26 cellular contexts compared by ENCODE assay signal in genomic region chr20:20897922-20898321, GRCh38.
"Had no signal": no experiment of that assay in that cellular context is flagged by ENCODE, and none has a peak within 500 bp of the region (broad histone marks: within the 10 kb centered on the region; RNA-seq: fewer than 3 reads in every experiment).

No MANE protein-coding gene starts in this region.

- H3K4me1 Mint-ChIP-seq: activated naive CD8-positive, alpha-beta T cell treated with anti-CD3 and anti-CD28 coated beads, Interleukin-2, amount 10 ng/mL, durations not matched to agents 7 days and 5 days; natural killer cell; stimulated activated naive CD8-positive, alpha-beta T cell treated with anti-CD3 and anti-CD28 coated beads, Interleukin-15, amount 100 ng/mL, for 72 hours had no signal

- H3K9me3 Mint-ChIP-seq: activated naive CD4-positive, alpha-beta T cell treated with anti-CD3 and anti-CD28 coated beads for 36 hours; activated naive CD8-positive, alpha-beta T cell treated with anti-CD3 and anti-CD28 coated beads, Interleukin-2, amount 10 ng/mL, durations not matched to agents 7 days and 5 days; effector memory CD8-positive, alpha-beta T cell; natural killer cell; stimulated activated naive CD8-positive, alpha-beta T cell treated with anti-CD3 and anti-CD28 coated beads, Interleukin-15, amount 100 ng/mL, for 72 hours had no signal

- H3K9ac ChIP-seq: parathyroid adenoma had no signal

- H2AFZ ChIP-seq: parathyroid adenoma had no signal

- H3K27ac ChIP-seq: colonic mucosa, dorsolateral prefrontal cortex, esophagus muscularis mucosa, gastrocnemius medialis, parathyroid adenoma, right lobe of liver, skin epidermis had no signal

- H3K27ac Mint-ChIP-seq: activated naive CD4-positive, alpha-beta T cell treated with anti-CD3 and anti-CD28 coated beads for 36 hours; activated naive CD8-positive, alpha-beta T cell treated with anti-CD3 and anti-CD28 coated beads, Interleukin-2, amount 10 ng/mL, durations not matched to agents 7 days and 5 days; effector memory CD8-positive, alpha-beta T cell; mesothelial cell of epicardium; natural killer cell; stimulated activated naive CD8-positive, alpha-beta T cell treated with anti-CD3 and anti-CD28 coated beads, Interleukin-15, amount 100 ng/mL, for 72 hours; type B pancreatic cell had no signal

- H3K36me3 ChIP-seq: colonic mucosa, esophagus muscularis mucosa, gastrocnemius medialis, right lobe of liver had no signal

- H3K36me3 Mint-ChIP-seq: activated naive CD8-positive, alpha-beta T cell treated with anti-CD3 and anti-CD28 coated beads, Interleukin-2, amount 10 ng/mL, durations not matched to agents 7 days and 5 days; mesothelial cell of epicardium; natural killer cell; type B pancreatic cell had no signal

- H3K27me3 ChIP-seq: colonic mucosa, gastrocnemius medialis, right lobe of liver had no signal

- DNase-seq: activated CD4-positive, alpha-beta T cell treated with anti-CD3 and anti-CD28 coated beads for 4 hours; activated CD4-positive, alpha-beta T cell treated with anti-CD3 and anti-CD28 coated beads, Interleukin-2, amount 50 U/mL, for 48 hours; activated CD4-positive, CD25-positive, alpha-beta regulatory T cell; activated CD8-positive, alpha-beta memory T cell treated with anti-CD3 and anti-CD28 coated beads, Interleukin-2, amount 50 U/mL, for 48 hours; activated naive CD4-positive, alpha-beta T cell treated with anti-CD3 and anti-CD28 coated beads for 36 hours; activated naive CD8-positive, alpha-beta T cell treated with anti-CD3 and anti-CD28 coated beads, Interleukin-2, amount 10 ng/mL, durations not matched to agents 7 days and 5 days; activated T-cell treated with anti-CD3 and anti-CD28 coated beads, Interleukin-2, amount 50 U/mL, for 48 hours; amniotic stem cell; colonic mucosa; dorsolateral prefrontal cortex; effector memory CD8-positive, alpha-beta T cell; gastrocnemius medialis; head of caudate nucleus; hypothalamus; left colon; natural killer cell; nucleus accumbens; right lobe of liver; stimulated activated CD4-positive, alpha-beta T cell treated with anti-CD3 and anti-CD28 coated beads, Interleukin-1b, Interleukin-23, amount 100 ng/mL, for 48 hours; stimulated activated naive CD8-positive, alpha-beta T cell treated with anti-CD3 and anti-CD28 coated beads, Interleukin-15, amount 100 ng/mL, for 72 hours; T-helper 9 cell had no signal

- H3K4me1 ChIP-seq: colonic mucosa, esophagus muscularis mucosa, gastrocnemius medialis, parathyroid adenoma, right lobe of liver had no signal

- H3K4me3 ChIP-seq: colonic mucosa, dorsolateral prefrontal cortex, esophagus muscularis mucosa, gastrocnemius medialis, right lobe of liver, skin epidermis had no signal

- H3K4me3 Mint-ChIP-seq: activated naive CD4-positive, alpha-beta T cell treated with anti-CD3 and anti-CD28 coated beads for 36 hours; activated naive CD8-positive, alpha-beta T cell treated with anti-CD3 and anti-CD28 coated beads, Interleukin-2, amount 10 ng/mL, durations not matched to agents 7 days and 5 days; effector memory CD8-positive, alpha-beta T cell; mesothelial cell of epicardium; natural killer cell; stimulated activated naive CD8-positive, alpha-beta T cell treated with anti-CD3 and anti-CD28 coated beads, Interleukin-15, amount 100 ng/mL, for 72 hours; type B pancreatic cell had no signal

- ATAC-seq: effector memory CD8-positive, alpha-beta T cell; gastrocnemius medialis; left colon; natural killer cell; right lobe of liver; stimulated activated naive CD8-positive, alpha-beta T cell treated with anti-CD3 and anti-CD28 coated beads, Interleukin-15, amount 100 ng/mL, for 72 hours had no signal

- H3K9me3 ChIP-seq: colonic mucosa, gastrocnemius medialis, right lobe of liver had no signal

- H3K79me2 ChIP-seq: parathyroid adenoma had no signal
